ENCODE assay signal across 1 cellular context in the genomic region with DNA sequence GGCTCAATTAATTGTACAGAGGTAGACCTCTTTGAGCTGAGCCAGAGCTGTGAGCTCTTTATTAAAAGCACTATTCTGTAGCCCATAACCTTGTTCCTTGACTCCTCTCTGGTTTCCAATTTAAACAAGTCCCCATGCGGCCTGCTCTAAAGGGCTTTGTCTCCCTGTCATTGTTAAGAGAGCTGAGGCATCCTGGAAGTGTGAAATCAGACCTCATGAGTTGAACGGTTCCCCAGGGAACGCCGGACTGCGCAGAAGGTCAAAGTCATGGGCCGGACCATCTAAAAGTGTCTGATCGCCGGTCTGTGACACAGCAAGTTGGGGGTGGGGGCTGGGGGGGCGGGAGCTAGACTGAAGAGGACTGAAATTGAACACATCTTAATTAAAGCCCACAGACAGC.
TF ChIP-seq lines count a peak whose summit lies in the region.

No MANE protein-coding gene starts in this region.

TF ChIP-seq in HepG2, 621 proteins besides CTCF, POLR2A, EP300 and RAD21 (continued from another document):
- TF ChIP-seq, protein P1, sequence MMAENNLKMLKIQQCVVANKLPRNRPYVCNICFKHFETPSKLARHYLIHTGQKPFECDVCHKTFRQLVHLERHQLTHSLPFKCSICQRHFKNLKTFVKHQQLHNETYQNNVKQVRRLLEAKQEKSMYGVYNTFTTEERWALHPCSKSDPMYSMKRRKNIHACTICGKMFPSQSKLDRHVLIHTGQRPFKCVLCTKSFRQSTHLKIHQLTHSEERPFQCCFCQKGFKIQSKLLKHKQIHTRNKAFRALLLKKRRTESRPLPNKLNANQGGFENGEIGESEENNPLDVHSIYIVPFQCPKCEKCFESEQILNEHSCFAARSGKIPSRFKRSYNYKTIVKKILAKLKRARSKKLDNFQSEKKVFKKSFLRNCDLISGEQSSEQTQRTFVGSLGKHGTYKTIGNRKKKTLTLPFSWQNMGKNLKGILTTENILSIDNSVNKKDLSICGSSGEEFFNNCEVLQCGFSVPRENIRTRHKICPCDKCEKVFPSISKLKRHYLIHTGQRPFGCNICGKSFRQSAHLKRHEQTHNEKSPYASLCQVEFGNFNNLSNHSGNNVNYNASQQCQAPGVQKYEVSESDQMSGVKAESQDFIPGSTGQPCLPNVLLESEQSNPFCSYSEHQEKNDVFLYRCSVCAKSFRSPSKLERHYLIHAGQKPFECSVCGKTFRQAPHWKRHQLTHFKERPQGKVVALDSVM (CRISPR knock-in tag; IDR thresholded peaks at IDR 0.05) = no peak
- TF ChIP-seq ZNF337 (CRISPR knock-in tag; IDR thresholded peaks at IDR 0.05; ENCODE audit: borderline replicate concordance, low read depth) = no peak
- TF ChIP-seq KLF12 (CRISPR knock-in tag; IDR thresholded peaks at IDR 0.05; ENCODE audit: borderline replicate concordance) = no peak
- no peak for TF ChIP-seq SNAI1 (CRISPR knock-in tag; IDR thresholded peaks at IDR 0.05; ENCODE audit: borderline replicate concordance)
- TF ChIP-seq ZNF572 (CRISPR knock-in tag; IDR thresholded peaks at IDR 0.05) = no peak
- no peak for TF ChIP-seq DMAP1 (CRISPR knock-in tag; IDR thresholded peaks at IDR 0.05)
- no peak for TF ChIP-seq PHB2 (IDR thresholded peaks at IDR 0.05; ENCODE audit: partially characterized antibody)
- no peak for TF ChIP-seq ZBTB7B (CRISPR knock-in tag; IDR thresholded peaks at IDR 0.05)
- no peak for TF ChIP-seq LCORL (IDR thresholded peaks at IDR 0.05)
- TF ChIP-seq LCORL (CRISPR knock-in tag; IDR thresholded peaks at IDR 0.05) = no peak
- TF ChIP-seq ZFX (CRISPR knock-in tag; IDR thresholded peaks at IDR 0.05; ENCODE audit: low read depth) = no peak
- TF ChIP-seq, protein P2, sequence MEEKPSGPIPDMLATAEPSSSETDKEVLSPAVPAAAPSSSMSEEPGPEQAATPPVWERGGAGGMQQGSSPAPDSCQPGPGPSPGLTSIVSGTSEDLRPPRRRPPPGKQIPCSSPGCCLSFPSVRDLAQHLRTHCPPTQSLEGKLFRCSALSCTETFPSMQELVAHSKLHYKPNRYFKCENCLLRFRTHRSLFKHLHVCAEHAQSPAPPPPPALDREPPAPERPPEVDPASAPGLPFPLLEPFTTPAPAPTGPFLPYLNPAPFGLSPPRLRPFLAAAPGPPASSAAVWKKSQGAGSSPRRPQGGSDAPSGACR (CRISPR knock-in tag; IDR thresholded peaks at IDR 0.05) = no peak
- TF ChIP-seq ZNF790 (CRISPR knock-in tag; IDR thresholded peaks at IDR 0.05; ENCODE audit: borderline replicate concordance) = no peak
- no peak for TF ChIP-seq RFXAP (CRISPR knock-in tag; IDR thresholded peaks at IDR 0.05; ENCODE audit: borderline replicate concordance)
- no peak for TF ChIP-seq CHD4 (IDR thresholded peaks at IDR 0.05; ENCODE audit: borderline replicate concordance, low read length)
- no peak for TF ChIP-seq ZFP62 (CRISPR knock-in tag; IDR thresholded peaks at IDR 0.05)
